15 cellular contexts compared by ENCODE assay signal in the genomic region with DNA sequence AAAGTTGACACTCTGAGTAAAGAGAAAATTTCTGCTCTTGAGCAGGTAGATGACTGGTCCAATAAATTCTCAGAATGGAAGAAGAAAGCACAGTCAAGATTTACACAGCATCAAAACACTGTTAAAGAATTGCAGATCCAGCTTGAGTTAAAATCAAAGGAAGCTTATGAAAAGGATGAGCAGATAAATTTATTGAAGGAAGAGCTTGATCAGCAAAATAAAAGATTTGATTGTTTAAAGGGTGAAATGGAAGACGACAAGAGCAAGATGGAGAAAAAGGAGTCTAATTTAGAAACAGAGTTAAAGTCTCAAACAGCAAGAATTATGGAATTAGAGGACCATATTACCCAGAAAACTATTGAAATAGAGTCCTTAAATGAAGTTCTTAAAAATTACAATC.
"Had no signal": no experiment of that assay in that cellular context is flagged by ENCODE, and none has a peak within 500 bp of the region (broad histone marks: within the 10 kb centered on the region; RNA-seq: fewer than 3 reads in every experiment).

No MANE protein-coding gene starts in this region.

- H3K27ac Mint-ChIP-seq: activated CD8-positive, alpha-beta T cell treated with anti-CD3 and anti-CD28 coated beads, Interleukin-2, amount 10 ng/mL, durations not matched to agents 7 days and 5 days had no signal

- H3K4me3 Mint-ChIP-seq: activated CD8-positive, alpha-beta T cell treated with anti-CD3 and anti-CD28 coated beads, Interleukin-2, amount 10 ng/mL, durations not matched to agents 7 days and 5 days; memory B cell; naive thymus-derived CD4-positive, alpha-beta T cell; WTC11 had no signal

- FAIRE-seq: keratinocyte, TTC549 had no signal

- H3K4me1 Mint-ChIP-seq: memory B cell, WTC11 had no signal

- H3K9me3 ChIP-seq: esophagus muscularis mucosa, mucosa of descending colon, thyroid gland had no signal

- H3K4me2 ChIP-seq: smooth muscle cell had no signal

- DNase-seq: activated CD4-positive, alpha-beta T cell treated with anti-CD3 and anti-CD28 coated beads for 48 hours; activated CD8-positive, alpha-beta memory T cell treated with anti-CD3 and anti-CD28 coated beads, Interleukin-2, amount 50 U/mL, for 4 hours; activated CD8-positive, alpha-beta T cell treated with anti-CD3 and anti-CD28 coated beads, Interleukin-2, amount 10 ng/mL, durations not matched to agents 7 days and 5 days; left ventricle myocardium superior; mucosa of descending colon; naive thymus-derived CD4-positive, alpha-beta T cell; occipital lobe; T-helper 2 cell; thyroid gland had no signal

- H3K4me3 ChIP-seq: esophagus muscularis mucosa, mucosa of descending colon, smooth muscle cell, thyroid gland had no signal

- H3K9me3 Mint-ChIP-seq: memory B cell; naive thymus-derived CD4-positive, alpha-beta T cell; WTC11 had no signal

- ATAC-seq: activated CD8-positive, alpha-beta T cell treated with anti-CD3 and anti-CD28 coated beads, Interleukin-2, amount 10 ng/mL, durations not matched to agents 7 days and 5 days; left ventricle myocardium superior; mucosa of descending colon; naive thymus-derived CD4-positive, alpha-beta T cell; WTC11 had no signal

- H3K27me3 ChIP-seq: esophagus muscularis mucosa, thyroid gland had no signal

- H3K27me3 Mint-ChIP-seq: memory B cell; naive thymus-derived CD4-positive, alpha-beta T cell had no signal
